Comparison of ENCODE assay signal across 8 cellular contexts in genomic region chr1:153790282-153790995, GRCh38. TPM values are rescaled to one million over a fixed set of nuclear protein-coding genes. Genes with fewer than 3 reads are reported as not detected.
DNase-seq lines count a peak whose midpoint lies in the region; ATAC-seq and TF ChIP-seq lines count a peak whose summit lies in the region.

No MANE protein-coding gene starts in this region.

- ATAC-seq in naive thymus-derived CD4-positive, alpha-beta T cell = peak; percentile 66
- ATAC-seq in GM18873 (IDR thresholded peaks at IDR 0.05; ENCODE audit: low FRiP score, unreplicated experiment) = no peak
- no peak for ATAC-seq in T-cell (replicated peaks in 1 of 4)

- H3K4me1 ChIP-seq in naive thymus-derived CD4-positive, alpha-beta T cell (ENCODE audit: control insufficient read depth in 2 of 2, insufficient read depth in 2 of 2, low read length in 2 of 2) = no peaks in the 10 kb centered on the region

- peaks cover 2% of the 10 kb centered on the region for H3K27me3 Mint-ChIP-seq in activated naive CD4-positive, alpha-beta T cell treated with anti-CD3 and anti-CD28 coated beads for 36 hours (ENCODE audit: low read depth)
- H3K27me3 Mint-ChIP-seq in naive thymus-derived CD4-positive, alpha-beta T cell = peaks cover 0 to 8% (median 6%) of the 10 kb centered on the region in 5 donors
- peaks cover 0 to 11% of the 10 kb centered on the region in 2 donors for H3K27me3 Mint-ChIP-seq in T-cell

- no peaks in the 10 kb centered on the region for H3K9me3 ChIP-seq in naive thymus-derived CD4-positive, alpha-beta T cell (ENCODE audit: control insufficient read depth in 2 of 3, low read length in 3 of 3)

- H3K4me3 ChIP-seq in naive thymus-derived CD4-positive, alpha-beta T cell (ENCODE audit: low read length) = no peak overlapping the region

- no peaks in the 10 kb centered on the region for H3K9me3 Mint-ChIP-seq in activated naive CD4-positive, alpha-beta T cell treated with anti-CD3 and anti-CD28 coated beads for 36 hours
- H3K9me3 Mint-ChIP-seq in naive thymus-derived CD4-positive, alpha-beta T cell = no peaks in the 10 kb centered on the region
- no peaks in the 10 kb centered on the region for H3K9me3 Mint-ChIP-seq in T-cell

- no peaks in the 10 kb centered on the region for H3K27me3 ChIP-seq in naive thymus-derived CD4-positive, alpha-beta T cell (ENCODE audit: control insufficient read depth in 2 of 2, insufficient read depth in 2 of 2, low read length in 2 of 2)

- POLR2A ChIA-PET in RWPE1 (lab: Yijun Ruan, JAX; ENCODE audit: low non-redundant PET) = no interaction called here
- POLR2A ChIA-PET in naive thymus-derived CD4-positive, alpha-beta T cell (lab: Charles Lee) = interaction anchor here (0.9 kb wide), 1 partner anchor 200 kb away, joined by 7 read pairs; the partner anchor contains the start of gene RPS27
- POLR2A ChIA-PET in T-cell (lab: Charles Lee) = interaction anchor here in 1 of 2 donors (0.5 kb wide), 1 partner anchor 198 kb away, joined by 4 read pairs; no protein-coding TSS in a partner anchor

- H3K27ac ChIP-seq in RWPE1 = 0 out of 2 replicates have a peak overlapping the region, but pooled peaks have one; percentile 10
- peak overlapping the region; percentile 59 for H3K27ac ChIP-seq in epithelial cell of prostate
- no peak overlapping the region for H3K27ac ChIP-seq in naive thymus-derived CD4-positive, alpha-beta T cell (ENCODE audit: low read depth, low read length)

- H3K36me3 Mint-ChIP-seq in activated naive CD4-positive, alpha-beta T cell treated with anti-CD3 and anti-CD28 coated beads for 36 hours (ENCODE audit: low read depth) = no peaks in the 10 kb centered on the region
- H3K36me3 Mint-ChIP-seq in naive thymus-derived CD4-positive, alpha-beta T cell = peaks cover 0 to 3% (median 0%) of the 10 kb centered on the region in 5 donors
- H3K36me3 Mint-ChIP-seq in T-cell = no peaks in the 10 kb centered on the region

- DNase-seq in activated naive CD4-positive, alpha-beta T cell treated with anti-CD3 and anti-CD28 coated beads for 36 hours = no peak
- DNase-seq in activated naive CD4-positive, alpha-beta T cell treated with anti-CD3 and anti-CD28 coated beads, Interleukin-2, amount 50 U/mL, for 16 hours = no peak
- no peak for DNase-seq in RWPE1 (ENCODE audit: low spot score)
- DNase-seq in epithelial cell of prostate (ENCODE audit: low read depth, low spot score) = no peak
- no peak for DNase-seq in naive thymus-derived CD4-positive, alpha-beta T cell
- DNase-seq in T-cell = no peak
- no peak for DNase-seq in effector CD8-positive, alpha-beta T cell (lab: John Stamatoyannopoulos, UW)

- CTCF ChIA-PET in activated naive CD4-positive, alpha-beta T cell treated with anti-CD3 and anti-CD28 coated beads for 36 hours (lab: Charles Lee) = interaction anchor here (0.8 to 1.0 kb wide), 3 partner anchors 113 to 196 kb away, joined by 3 to 4 read pairs (median 3); partner anchors contain the start of genes CREB3L4, NPR1 and RAB13
- CTCF ChIA-PET in RWPE1 (lab: Yijun Ruan, JAX) = interaction anchor here (0.6 kb wide), 1 partner anchor 55 kb away, joined by 4 read pairs; no protein-coding TSS in a partner anchor
- CTCF ChIA-PET in naive thymus-derived CD4-positive, alpha-beta T cell (lab: Charles Lee) = interaction anchor here (1.1 to 2.3 kb wide), 2 partner anchors 158 to 196 kb away, joined by 3 to 8 read pairs; partner anchors contain the start of gene RAB13
- CTCF ChIA-PET in T-cell (lab: Charles Lee) = no interaction called here

- H3K27ac Mint-ChIP-seq in activated naive CD4-positive, alpha-beta T cell treated with anti-CD3 and anti-CD28 coated beads for 36 hours = peak overlapping the region; percentile 56
- peak overlapping the region in 3 of 9 donors; percentile 14 to 84 (median 41) for H3K27ac Mint-ChIP-seq in naive thymus-derived CD4-positive, alpha-beta T cell
- H3K27ac Mint-ChIP-seq in T-cell = peak overlapping the region in 1 of 2 donors; percentile 60

- no peak for TF ChIP-seq CTCF in RWPE1 (conservative IDR thresholded peaks at IDR 0.05; ENCODE audit: low read depth)

- peaks cover 27% of the 10 kb centered on the region for H3K4me1 Mint-ChIP-seq in activated naive CD4-positive, alpha-beta T cell treated with anti-CD3 and anti-CD28 coated beads for 36 hours (ENCODE audit: low read depth)
- peaks cover 0 to 31% (median 20%) of the 10 kb centered on the region in 7 donors for H3K4me1 Mint-ChIP-seq in naive thymus-derived CD4-positive, alpha-beta T cell
- peaks cover 21 to 29% (median 21%) of the 10 kb centered on the region in 3 donors for H3K4me1 Mint-ChIP-seq in T-cell

- intact Hi-C loops in activated naive CD4-positive, alpha-beta T cell treated with anti-CD3 and anti-CD28 coated beads for 36 hours (cut with micrococcal nuclease) = no loop called here
- intact Hi-C loops in naive thymus-derived CD4-positive, alpha-beta T cell (cut with micrococcal nuclease) = loop anchor here in 1 of 2 donors (2.0 kb wide), 1 partner anchor 482 kb away; the partner anchor contains the start of gene HAX1

- H3K36me3 ChIP-seq in naive thymus-derived CD4-positive, alpha-beta T cell (ENCODE audit: control insufficient read depth in 2 of 3, insufficient read depth in 3 of 3, low read length in 3 of 3) = no peaks in the 10 kb centered on the region

- peak overlapping the region; percentile 22 for H3K4me3 Mint-ChIP-seq in activated naive CD4-positive, alpha-beta T cell treated with anti-CD3 and anti-CD28 coated beads for 36 hours
- peak overlapping the region in 7 of 10 donors; percentile 1 to 71 (median 50) for H3K4me3 Mint-ChIP-seq in naive thymus-derived CD4-positive, alpha-beta T cell
- peak overlapping the region in 1 of 3 donors; percentile 51 for H3K4me3 Mint-ChIP-seq in T-cell

RNA-seq across cellular contexts. Expression of gene SLC27A3, which starts 15.2 kb away (rescaled TPM):
- 1 to 10 TPM; 2.7 to 4.3 TPM for total RNA-seq in activated naive CD4-positive, alpha-beta T cell treated with anti-CD3 and anti-CD28 coated beads for 36 hours
- 10 to 100 TPM in 4 of 5 experiments, 1 to 10 TPM in 1; 9.1 to 34.2 (median 11.6) TPM for total RNA-seq in naive thymus-derived CD4-positive, alpha-beta T cell
- polyA plus RNA-seq in naive thymus-derived CD4-positive, alpha-beta T cell = 1 to 10 TPM; 3.4 to 7.2 TPM
- 10 to 100 TPM; 11.0 to 24.5 (median 18.9) TPM for total RNA-seq in T-cell

Comparison
In these comparisons a context has a peak if more than half of its experiments do, and no peak if none do; other contexts are left out.
1. CTCF ChIA-PET loops: an anchor here in activated naive CD4-positive, alpha-beta T cell treated with anti-CD3 and anti-CD28 coated beads for 36 hours (0.8 to 1.0 kb wide), RWPE1 (0.6 kb wide) and naive thymus-derived CD4-positive, alpha-beta T cell (1.1 to 2.3 kb wide); none called in T-cell.